Comparison of ENCODE assay signal across 9 cellular contexts in genomic region chr12:19546611-19547162, GRCh38.
DNase-seq lines count a peak whose midpoint lies in the region; ATAC-seq and TF ChIP-seq lines count a peak whose summit lies in the region.
"Had no signal": no experiment of that assay in that cellular context is flagged by ENCODE, and none has a peak within 500 bp of the region (broad histone marks: within the 10 kb centered on the region; RNA-seq: fewer than 3 reads in every experiment).

No MANE protein-coding gene starts in this region.

- H3K4me1 ChIP-seq in lung (ENCODE audit: control insufficient read depth in 2 of 2, insufficient read depth in 2 of 2, low read length in 2 of 2) = peaks cover 1 to 16% of the 10 kb centered on the region in 2 donors
- H3K4me1 ChIP-seq in stomach smooth muscle (ENCODE audit: control insufficient read depth, insufficient read depth, low read length) = peaks cover 12% of the 10 kb centered on the region

- peak overlapping the region; percentile 87 for H3K27ac ChIP-seq in SK-N-MC
- H3K27ac ChIP-seq in epithelial cell of prostate = peak overlapping the region; percentile 56
- peak overlapping the region; percentile 27 to 79 for H3K27ac ChIP-seq in lung (ENCODE audit: low read depth in 1 of 2, low read length in 1 of 2)
- peak overlapping the region; percentile 55 for H3K27ac ChIP-seq in stomach smooth muscle (ENCODE audit: low read length)

- peak overlapping the region; percentile 54 for H3K4me3 ChIP-seq in SK-N-MC
- H3K4me3 ChIP-seq in lung = no peak overlapping the region
- H3K4me3 ChIP-seq in stomach smooth muscle (ENCODE audit: low read length in 2 of 2) = peak overlapping the region; percentile 14 to 65

- H3K27me3 ChIP-seq in lung (ENCODE audit: control insufficient read depth, insufficient read depth) = no peaks in the 10 kb centered on the region
- H3K27me3 ChIP-seq in stomach smooth muscle (ENCODE audit: control insufficient read depth in 1 of 2, insufficient read depth in 2 of 2, low read length in 2 of 2) = no peaks in the 10 kb centered on the region

- TF ChIP-seq CTCF in lung (IDR thresholded peaks at IDR 0.05; ENCODE audit: control extremely low read depth, extremely low read depth) = no peak

- H3K36me3 ChIP-seq in SK-N-MC (ENCODE audit: insufficient read depth, low read length) (no peaks in the 10 kb centered on the region), lung (ENCODE audit: control insufficient read depth in 2 of 2, insufficient read depth in 2 of 2, low read length in 2 of 2) (peaks cover 0 to 1% of the 10 kb centered on the region in 2 donors), stomach smooth muscle (ENCODE audit: control insufficient read depth in 2 of 2, insufficient read depth in 2 of 2, low read length in 2 of 2) (no peaks in the 10 kb centered on the region)

- 26 to 36% methylated on average over 7 of the region's 7 CpGs for WGBS in lung, 2 donors

- H3K9ac ChIP-seq in SK-N-MC (ENCODE audit: insufficient read length) (peak overlapping the region; percentile 21), stomach smooth muscle (ENCODE audit: low read length in 2 of 2) (peak overlapping the region in 1 of 2 donors; percentile 37)

- H3K9me3 ChIP-seq in SK-N-MC (ENCODE audit: low read depth, low read length) (no peaks in the 10 kb centered on the region), lung (ENCODE audit: control insufficient read depth in 2 of 2, insufficient read depth in 1 of 2, low read length in 1 of 2) (no peaks in the 10 kb centered on the region), stomach smooth muscle (ENCODE audit: control insufficient read depth in 2 of 2, low read length in 2 of 2) (no peaks in the 10 kb centered on the region)

- DNase-seq in SK-N-MC (ENCODE audit: low read depth, low spot score) = peak; percentile 47
- peak; percentile 12 for DNase-seq in epithelial cell of prostate (ENCODE audit: low read depth, low spot score)
- DNase-seq in lung (ENCODE audit: low spot score) = no peak
- DNase-seq in germinal center (ENCODE audit: low spot score) = no peak
- DNase-seq in glomerular visceral epithelial cell (ENCODE audit: extremely low spot score) = no peak
- DNase-seq in activated CD4-positive, alpha-beta T cell treated with anti-CD3 and anti-CD28 coated beads, Interleukin-2, amount 50 U/mL, for 4 hours = no peak
- no peak for DNase-seq in DMS 273 treated with DMSO at 0.1 percent for 48 hours (lab: John Stamatoyannopoulos, UW)
- DNase-seq: stimulated activated CD4-positive, alpha-beta T cell treated with anti-CD3 and anti-CD28 coated beads, Interleukin-4, amount 100 ng/mL, for 24 hours had no signal

- ATAC-seq in lung (ENCODE audit: insufficient read depth, low FRiP score) = no peak

Comparison
In these comparisons a context has a peak if more than half of its experiments do, and no peak if none do; other contexts are left out.
1. DNase-seq: peak in SK-N-MC (single experiment) and epithelial cell of prostate (single experiment); none in lung (single experiment), germinal center (single experiment), glomerular visceral epithelial cell (single experiment), activated CD4-positive, alpha-beta T cell treated with anti-CD3 and anti-CD28 coated beads, Interleukin-2, amount 50 U/mL, for 4 hours (0 of 2) and DMS 273 treated with DMSO at 0.1 percent for 48 hours (single experiment).
2. Peak in every context shown above with its lines, with median percentiles within 50 percentile points of each other: H3K27ac ChIP-seq.